In genomic region chr10:70523044-70523443, GRCh38 we compare ENCODE assay signal across 18 cellular contexts. TPM values are rescaled to one million over a fixed set of nuclear protein-coding genes. Genes with fewer than 3 reads are reported as not detected.
"Had no signal": no experiment of that assay in that cellular context is flagged by ENCODE, and none has a peak within 500 bp of the region (broad histone marks: within the 10 kb centered on the region; RNA-seq: fewer than 3 reads in every experiment).

No MANE protein-coding gene starts in this region.

- DNase-seq: activated CD4-positive, alpha-beta T cell treated with anti-CD3 and anti-CD28 coated beads for 1 hour; activated CD4-positive, alpha-beta T cell treated with anti-CD3 and anti-CD28 coated beads, Interleukin-2, amount 50 U/mL, for 4 hours; activated effector memory CD4-positive, alpha-beta T cell treated with anti-CD3 and anti-CD28 coated beads, Interleukin-2, amount 50 U/mL, for 16 hours; activated naive CD4-positive, alpha-beta T cell treated with anti-CD3 and anti-CD28 coated beads, Interleukin-2, amount 50 U/mL, for 16 hours; activated T-cell treated with anti-CD3 and anti-CD28 coated beads, Interleukin-2, amount 50 U/mL, for 72 hours; foreskin keratinocyte; kidney; naive thymus-derived CD8-positive, alpha-beta T cell; spleen; stimulated activated CD4-positive, alpha-beta T cell treated with anti-CD3 and anti-CD28 coated beads, Interleukin-4, amount 100 ng/mL, for 4 hours; WERI-Rb-1 had no signal

- H3K27me3 ChIP-seq: ascending aorta, breast epithelium, neutrophil, pancreas, spleen had no signal

- H3K4me3 ChIP-seq: ascending aorta, breast epithelium, pancreas, spleen, thoracic aorta had no signal

- H3K4me1 ChIP-seq: ascending aorta, breast epithelium, foreskin keratinocyte, pancreas had no signal

- H3K36me3 ChIP-seq: ascending aorta, breast epithelium, neutrophil, pancreas, thoracic aorta, WERI-Rb-1 had no signal

- H3K27ac ChIP-seq: ascending aorta, breast epithelium, epithelial cell of prostate, foreskin keratinocyte, neutrophil, pancreas, spleen, thoracic aorta, WERI-Rb-1 had no signal

- H3K9me3 ChIP-seq: ascending aorta, breast epithelium, neutrophil, pancreas, spleen, thoracic aorta had no signal

- ATAC-seq: activated T-cell treated with anti-CD3 and anti-CD28 coated beads, Interleukin-2, amount 50 U/mL, for 72 hours; foreskin keratinocyte; naive thymus-derived CD8-positive, alpha-beta T cell; pancreas; stimulated activated memory B cell treated with anti-CD40 and anti-IgM and Interleukin-4, amounts not matched to agents 10 μg/mL and 1 μg/mL and 100 μg/mL, for 72 hours had no signal

RNA-seq across cellular contexts. Expression of gene PALD1, which starts 44.5 kb away (rescaled TPM):
- total RNA-seq: naive thymus-derived CD8-positive, alpha-beta T cell had no signal
